In the genomic region with DNA sequence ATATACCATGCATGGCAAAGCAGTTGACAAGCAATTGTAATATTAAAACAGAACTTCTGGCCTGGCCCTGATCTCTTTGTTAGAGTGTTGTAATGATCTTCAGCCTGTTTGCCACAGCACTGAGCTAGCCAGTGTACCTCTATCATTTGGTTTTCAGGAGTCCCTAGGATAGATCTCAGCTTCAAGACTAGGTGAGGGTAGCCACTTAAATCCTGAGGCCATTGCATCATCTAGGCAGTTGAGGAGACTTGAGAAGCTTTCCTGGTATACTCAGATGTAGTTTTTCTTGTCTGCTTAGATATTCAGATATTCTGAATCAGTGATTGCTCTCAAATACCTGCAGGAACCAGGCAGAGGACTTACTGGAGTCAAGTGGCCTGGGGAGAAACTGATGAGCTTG, we compare ENCODE assay signal across 21 cellular contexts. TPM values are rescaled to one million over a fixed set of nuclear protein-coding genes. Genes with fewer than 3 reads are reported as not detected.
DNase-seq lines count a peak whose midpoint lies in the region; ATAC-seq and TF ChIP-seq lines count a peak whose summit lies in the region.
"Had no signal": no experiment of that assay in that cellular context is flagged by ENCODE, and none has a peak within 500 bp of the region (broad histone marks: within the 10 kb centered on the region; RNA-seq: fewer than 3 reads in every experiment).

No MANE protein-coding gene starts in this region.

- peaks cover 40 to 54% (median 54%) of the 10 kb centered on the region in 3 donors for H3K4me1 Mint-ChIP-seq in CD8-positive, alpha-beta memory T cell
- peaks cover 47% of the 10 kb centered on the region for H3K4me1 Mint-ChIP-seq in activated CD4-positive, alpha-beta memory T cell treated with anti-CD3 and anti-CD28 coated beads for 36 hours (ENCODE audit: low read depth)
- peaks cover 31 to 58% (median 55%) of the 10 kb centered on the region in 4 donors for H3K4me1 Mint-ChIP-seq in naive thymus-derived CD8-positive, alpha-beta T cell

- no peaks in the 10 kb centered on the region for H3K36me3 ChIP-seq in CD8-positive, alpha-beta memory T cell (ENCODE audit: insufficient read depth, low read length)
- no peaks in the 10 kb centered on the region for H3K36me3 ChIP-seq in brain microvascular endothelial cell (replicated peaks)
- H3K36me3 ChIP-seq: BE2C had no signal

- peak overlapping the region in 6 of 8 donors; percentile 10 to 83 (median 40) for H3K27ac Mint-ChIP-seq in CD8-positive, alpha-beta memory T cell
- peak overlapping the region; percentile 63 for H3K27ac Mint-ChIP-seq in activated CD4-positive, alpha-beta memory T cell treated with anti-CD3 and anti-CD28 coated beads for 36 hours
- peak overlapping the region in 7 of 10 donors; percentile 11 to 80 (median 41) for H3K27ac Mint-ChIP-seq in naive thymus-derived CD8-positive, alpha-beta T cell
- H3K27ac Mint-ChIP-seq: CD4-positive, alpha-beta T cell had no signal

- POLR2A ChIA-PET in CD8-positive, alpha-beta memory T cell (lab: Charles Lee) = interaction anchor here (0.6 to 1.3 kb wide), 4 partner anchors 12 to 983 kb away, joined by 3 to 7 read pairs (median 4); a partner anchor contains a TSS
- POLR2A ChIA-PET in activated CD4-positive, alpha-beta memory T cell treated with anti-CD3 and anti-CD28 coated beads for 36 hours (lab: Charles Lee) = interaction anchor here (1.1 to 1.7 kb wide), 7 partner anchors 12 to 355 kb away, joined by 3 to 9 read pairs (median 3); no protein-coding TSS in a partner anchor
- POLR2A ChIA-PET in naive thymus-derived CD8-positive, alpha-beta T cell (lab: Charles Lee) = interaction anchor here (0.6 to 8.5 kb wide), 12 partner anchors 10 to 140 kb away, joined by 3 to 108 read pairs (median 6); a partner anchor contains a TSS
- POLR2A ChIA-PET in RWPE1 (lab: Yijun Ruan, JAX; ENCODE audit: low non-redundant PET) = interaction anchor here (0.6 kb wide), 1 partner anchor 41 kb away, joined by 3 read pairs; no protein-coding TSS in a partner anchor

- no peak for TF ChIP-seq CTCF in RWPE1 (conservative IDR thresholded peaks at IDR 0.05; ENCODE audit: low read depth)
- TF ChIP-seq CTCF in brain microvascular endothelial cell (IDR thresholded peaks at IDR 0.05; ENCODE audit: low read depth, low read length, missing control alignments) = no peak

- no peak for ATAC-seq in naive thymus-derived CD8-positive, alpha-beta T cell
- ATAC-seq in HG02870 (IDR thresholded peaks at IDR 0.05; ENCODE audit: unreplicated experiment) = no peak

- in situ Hi-C loops in brain microvascular endothelial cell (cut with HindIII; ENCODE audit: low pct_ligation_motif_present, low sequenced_read_pairs) = no loop called here

- no peaks in the 10 kb centered on the region for H3K9me3 Mint-ChIP-seq in CD8-positive, alpha-beta memory T cell
- no peaks in the 10 kb centered on the region for H3K9me3 Mint-ChIP-seq in activated CD4-positive, alpha-beta memory T cell treated with anti-CD3 and anti-CD28 coated beads for 36 hours
- H3K9me3 Mint-ChIP-seq in naive thymus-derived CD8-positive, alpha-beta T cell = no peaks in the 10 kb centered on the region
- H3K9me3 Mint-ChIP-seq: CD4-positive, alpha-beta T cell had no signal

- no peaks in the 10 kb centered on the region for H3K27me3 ChIP-seq in CD8-positive, alpha-beta memory T cell (ENCODE audit: insufficient read depth, low read length, poor library complexity, severe bottlenecking)
- no peaks in the 10 kb centered on the region for H3K27me3 ChIP-seq in brain microvascular endothelial cell (replicated peaks)
- H3K27me3 ChIP-seq: BE2C had no signal

- peak; percentile 28 for DNase-seq in NCI-H82 (lab: John Stamatoyannopoulos, UW)
- no peak for DNase-seq in NCI-H82 treated with DMSO at 0.1 percent for 48 hours (lab: John Stamatoyannopoulos, UW; ENCODE audit: unreplicated experiment)
- DNase-seq in CD8-positive, alpha-beta memory T cell = no peak
- DNase-seq in activated CD4-positive, alpha-beta memory T cell treated with anti-CD3 and anti-CD28 coated beads for 36 hours = no peak
- no peak for DNase-seq in naive thymus-derived CD8-positive, alpha-beta T cell
- no peak for DNase-seq in RWPE1 (ENCODE audit: low spot score)
- DNase-seq in brain microvascular endothelial cell = no peak
- DNase-seq: 8988T; BE2C; Calu3; CD4-positive, alpha-beta T cell; Karpas-422; MM.1S; NCI-H1092 treated with DMSO at 0.1 percent for 48 hours; NCI-H1694; NCI-H2107; NCI-H345; NCI-H526; SIG-M5 had no signal

- H3K36me3 Mint-ChIP-seq in CD8-positive, alpha-beta memory T cell = peaks cover 0 to 2% (median 0%) of the 10 kb centered on the region in 3 donors
- H3K36me3 Mint-ChIP-seq in activated CD4-positive, alpha-beta memory T cell treated with anti-CD3 and anti-CD28 coated beads for 36 hours = no peaks in the 10 kb centered on the region
- no peaks in the 10 kb centered on the region for H3K36me3 Mint-ChIP-seq in naive thymus-derived CD8-positive, alpha-beta T cell

- no peaks in the 10 kb centered on the region for H3K27me3 Mint-ChIP-seq in CD8-positive, alpha-beta memory T cell
- H3K27me3 Mint-ChIP-seq in activated CD4-positive, alpha-beta memory T cell treated with anti-CD3 and anti-CD28 coated beads for 36 hours = no peaks in the 10 kb centered on the region
- no peaks in the 10 kb centered on the region for H3K27me3 Mint-ChIP-seq in naive thymus-derived CD8-positive, alpha-beta T cell
- H3K27me3 Mint-ChIP-seq: CD4-positive, alpha-beta T cell had no signal

- no peaks in the 10 kb centered on the region for H3K9me3 ChIP-seq in CD8-positive, alpha-beta memory T cell (ENCODE audit: low read length)
- H3K9me3 ChIP-seq: BE2C had no signal

- CTCF ChIA-PET in CD8-positive, alpha-beta memory T cell (lab: Charles Lee) = interaction anchor here (1.0 to 3.9 kb wide), 5 partner anchors 10 to 43 kb away, joined by 3 to 43 read pairs (median 3); no protein-coding TSS in a partner anchor
- CTCF ChIA-PET in activated CD4-positive, alpha-beta memory T cell treated with anti-CD3 and anti-CD28 coated beads for 36 hours (lab: Charles Lee) = interaction anchor here (0.7 to 4.7 kb wide), 7 partner anchors 12 to 106 kb away, joined by 3 to 42 read pairs (median 10); no protein-coding TSS in a partner anchor
- CTCF ChIA-PET in RWPE1 (lab: Yijun Ruan, JAX) = interaction anchor here (0.7 to 1.5 kb wide), 3 partner anchors 12 to 326 kb away, joined by 3 to 10 read pairs (median 3); no protein-coding TSS in a partner anchor

- peak overlapping the region in 3 of 7 donors; percentile 6 to 13 (median 13) for H3K4me3 Mint-ChIP-seq in CD8-positive, alpha-beta memory T cell
- no peak overlapping the region for H3K4me3 Mint-ChIP-seq in activated CD4-positive, alpha-beta memory T cell treated with anti-CD3 and anti-CD28 coated beads for 36 hours
- peak overlapping the region in 2 of 10 donors; percentile 10 to 20 for H3K4me3 Mint-ChIP-seq in naive thymus-derived CD8-positive, alpha-beta T cell
- H3K4me3 Mint-ChIP-seq: CD4-positive, alpha-beta T cell had no signal

- intact Hi-C loops in activated CD4-positive, alpha-beta memory T cell treated with anti-CD3 and anti-CD28 coated beads for 36 hours (cut with micrococcal nuclease) = no loop called here

- peaks cover 45% of the 10 kb centered on the region for H3K4me1 ChIP-seq in CD8-positive, alpha-beta memory T cell (ENCODE audit: insufficient read depth, low read length)
- H3K4me1 ChIP-seq: BE2C had no signal

- H3K27ac ChIP-seq in CD8-positive, alpha-beta memory T cell (ENCODE audit: low read depth, low read length) = no peak overlapping the region
- no peak overlapping the region for H3K27ac ChIP-seq in RWPE1
- H3K27ac ChIP-seq in brain microvascular endothelial cell = no peak overlapping the region

- no peak overlapping the region for H3K4me3 ChIP-seq in CD8-positive, alpha-beta memory T cell (ENCODE audit: low read length)
- no peak overlapping the region for H3K4me3 ChIP-seq in brain microvascular endothelial cell (ENCODE audit: low read depth, low read length)

RNA-seq across cellular contexts. Expression of a gene that starts 14.7 kb away (rescaled TPM):
- total RNA-seq in CD8-positive, alpha-beta memory T cell = 100 to 1,000 TPM; 118 to 123 TPM
- polyA plus RNA-seq in CD8-positive, alpha-beta memory T cell = 203 TPM
- total RNA-seq in activated CD4-positive, alpha-beta memory T cell treated with anti-CD3 and anti-CD28 coated beads for 36 hours = 100 to 1,000 TPM; 134 to 140 TPM
- 100 to 1,000 TPM; 286 to 292 TPM for total RNA-seq in naive thymus-derived CD8-positive, alpha-beta T cell
- 100 to 1,000 TPM; 143 to 174 (median 155) TPM for polyA plus RNA-seq in naive thymus-derived CD8-positive, alpha-beta T cell
- total RNA-seq: Calu3, HT-29 had no signal
